15 cellular contexts compared by ENCODE assay signal in the genomic region with DNA sequence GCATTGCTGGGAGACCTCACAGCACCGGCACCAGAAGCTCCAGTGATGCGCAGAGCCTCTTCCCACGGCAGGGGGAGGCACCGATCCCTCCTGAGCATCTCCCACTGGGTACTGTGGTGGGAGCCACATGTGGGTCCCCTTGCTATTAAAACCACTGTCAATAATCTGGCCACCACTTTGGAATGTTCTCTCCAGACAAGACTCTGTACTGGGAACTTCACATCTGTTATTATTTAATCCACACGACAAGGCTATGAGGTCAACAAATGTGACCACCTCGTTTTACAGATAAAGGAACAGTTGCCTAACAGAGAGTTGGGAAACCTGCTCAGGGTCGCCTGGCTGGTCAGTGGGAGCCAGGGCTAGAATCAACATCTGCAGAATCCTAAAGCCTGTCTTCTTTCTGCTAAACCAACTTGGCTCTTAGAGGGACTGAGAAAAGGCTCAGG.
DNase-seq lines count a peak whose midpoint lies in the region; ATAC-seq and TF ChIP-seq lines count a peak whose summit lies in the region.
"Had no signal": no experiment of that assay in that cellular context is flagged by ENCODE, and none has a peak within 500 bp of the region (broad histone marks: within the 10 kb centered on the region; RNA-seq: fewer than 3 reads in every experiment).

No MANE protein-coding gene starts in this region.

- H3K9ac ChIP-seq in subcutaneous abdominal adipose tissue (ENCODE audit: low read length in 5 of 5), result peak overlapping the region in 2 of 5 donors; percentile 42 to 45

- H3K4me1 ChIP-seq in subcutaneous abdominal adipose tissue (ENCODE audit: control insufficient read depth in 5 of 5, insufficient read depth in 5 of 5, low read length in 5 of 5), result peaks cover 4 to 52% (median 37%) of the 10 kb centered on the region in 5 donors
- H3K4me1 ChIP-seq in naive thymus-derived CD4-positive, alpha-beta T cell (ENCODE audit: control insufficient read depth in 2 of 2, insufficient read depth in 2 of 2, low read length in 2 of 2), result no peaks in the 10 kb centered on the region

- H3K27ac ChIP-seq in VCaP, result peak overlapping the region; percentile 98; the same call in 1 of the 2 replicates
- H3K27ac ChIP-seq in subcutaneous abdominal adipose tissue (ENCODE audit: low read depth, low read length), result peak overlapping the region; percentile 83
- no peak overlapping the region for H3K27ac ChIP-seq in naive thymus-derived CD4-positive, alpha-beta T cell (ENCODE audit: low read depth, low read length)
- H3K27ac ChIP-seq: 22Rv1 had no signal

- intact Hi-C loops in naive thymus-derived CD4-positive, alpha-beta T cell (cut with micrococcal nuclease), result loop anchor here in 1 of 2 donors (5.0 kb wide), 1 partner anchor 219 kb away; no protein-coding TSS in a partner anchor

- no peak overlapping the region for H3K27ac Mint-ChIP-seq in naive thymus-derived CD4-positive, alpha-beta T cell
- H3K27ac Mint-ChIP-seq: activated naive CD4-positive, alpha-beta T cell treated with anti-CD3 and anti-CD28 coated beads for 36 hours had no signal

- no peak overlapping the region for H3K4me3 Mint-ChIP-seq in naive thymus-derived CD4-positive, alpha-beta T cell
- H3K4me3 Mint-ChIP-seq: activated naive CD4-positive, alpha-beta T cell treated with anti-CD3 and anti-CD28 coated beads for 36 hours; central memory CD8-positive, alpha-beta T cell had no signal

- H3K36me3 Mint-ChIP-seq in naive thymus-derived CD4-positive, alpha-beta T cell, result no peaks in the 10 kb centered on the region

- H3K9me3 ChIP-seq in subcutaneous abdominal adipose tissue (ENCODE audit: control insufficient read depth in 5 of 5, low read length in 5 of 5), result no peaks in the 10 kb centered on the region
- H3K9me3 ChIP-seq in naive thymus-derived CD4-positive, alpha-beta T cell (ENCODE audit: control insufficient read depth in 2 of 3, low read length in 3 of 3), result no peaks in the 10 kb centered on the region

- H3K27me3 ChIP-seq in subcutaneous abdominal adipose tissue (ENCODE audit: control insufficient read depth in 5 of 5, insufficient read depth in 4 of 5, low read length in 5 of 5), result no peaks in the 10 kb centered on the region
- no peaks in the 10 kb centered on the region for H3K27me3 ChIP-seq in naive thymus-derived CD4-positive, alpha-beta T cell (ENCODE audit: control insufficient read depth in 2 of 2, insufficient read depth in 2 of 2, low read length in 2 of 2)

- CTCF ChIA-PET in naive thymus-derived CD4-positive, alpha-beta T cell (lab: Charles Lee), result no interaction called here

- TF ChIP-seq CTCF in VCaP (conservative IDR thresholded peaks at IDR 0.05), result no peak
- TF ChIP-seq CTCF in fibroblast of villous mesenchyme (IDR thresholded peaks at IDR 0.05; ENCODE audit: insufficient read depth, low read depth, low read length), result peak; percentile 7

- no peaks in the 10 kb centered on the region for H3K36me3 ChIP-seq in subcutaneous abdominal adipose tissue (ENCODE audit: control insufficient read depth in 5 of 5, insufficient read depth in 5 of 5, low read length in 5 of 5)
- no peaks in the 10 kb centered on the region for H3K36me3 ChIP-seq in naive thymus-derived CD4-positive, alpha-beta T cell (ENCODE audit: control insufficient read depth in 2 of 3, insufficient read depth in 3 of 3, low read length in 3 of 3)

- no peak overlapping the region for H3K4me3 ChIP-seq in fibroblast of villous mesenchyme (ENCODE audit: low read depth, low read length)
- no peak overlapping the region for H3K4me3 ChIP-seq in subcutaneous abdominal adipose tissue (ENCODE audit: low read depth in 1 of 5, low read length in 5 of 5)
- H3K4me3 ChIP-seq in naive thymus-derived CD4-positive, alpha-beta T cell (ENCODE audit: low read length), result no peak overlapping the region
- H3K4me3 ChIP-seq: smooth muscle cell had no signal

- POLR2A ChIA-PET in naive thymus-derived CD4-positive, alpha-beta T cell (lab: Charles Lee), result no interaction called here

- H3K9me3 Mint-ChIP-seq in naive thymus-derived CD4-positive, alpha-beta T cell, result no peaks in the 10 kb centered on the region
- H3K9me3 Mint-ChIP-seq: activated naive CD4-positive, alpha-beta T cell treated with anti-CD3 and anti-CD28 coated beads for 36 hours; central memory CD8-positive, alpha-beta T cell had no signal

- peaks cover 13 to 26% (median 23%) of the 10 kb centered on the region in 5 donors for H3K27me3 Mint-ChIP-seq in naive thymus-derived CD4-positive, alpha-beta T cell

- DNase-seq in DMS 273 (lab: John Stamatoyannopoulos, UW; ENCODE audit: unreplicated experiment) (peak; percentile 58), DMS 273 treated with DMSO at 0.1 percent for 48 hours (lab: John Stamatoyannopoulos, UW) (no peak), fibroblast of villous mesenchyme (ENCODE audit: low read depth) (peak; percentile 25), NCI-H510A (lab: John Stamatoyannopoulos, UW) (no peak)
- no peak for DNase-seq in naive thymus-derived CD4-positive, alpha-beta T cell
- DNase-seq: activated CD4-positive, CD25-positive, alpha-beta regulatory T cell; activated naive CD4-positive, alpha-beta T cell treated with anti-CD3 and anti-CD28 coated beads for 36 hours; nucleus accumbens; SW 1271 had no signal

- no peak for ATAC-seq in naive thymus-derived CD4-positive, alpha-beta T cell
- ATAC-seq in GM18868 (IDR thresholded peaks at IDR 0.05; ENCODE audit: unreplicated experiment), result no peak

- H3K4me1 Mint-ChIP-seq in naive thymus-derived CD4-positive, alpha-beta T cell, result no peaks in the 10 kb centered on the region
- H3K4me1 Mint-ChIP-seq: central memory CD8-positive, alpha-beta T cell had no signal

Comparison
In these comparisons a context has a peak if more than half of its experiments do, and no peak if none do; other contexts are left out.
1. DNase-seq: peak in DMS 273 (single experiment) and fibroblast of villous mesenchyme (single experiment); none in DMS 273 treated with DMSO at 0.1 percent for 48 hours (single experiment), naive thymus-derived CD4-positive, alpha-beta T cell (0 of 9) and NCI-H510A (single experiment).